21 cellular contexts compared by ENCODE assay signal in genomic region chr11:67025750-67026149, GRCh38. TPM values are rescaled to one million over a fixed set of nuclear protein-coding genes. Genes with fewer than 3 reads are reported as not detected.
DNase-seq lines count a peak whose midpoint lies in the region; ATAC-seq, FAIRE-seq and TF ChIP-seq lines count a peak whose summit lies in the region.
"Had no signal": no experiment of that assay in that cellular context is flagged by ENCODE, and none has a peak within 500 bp of the region (broad histone marks: within the 10 kb centered on the region; RNA-seq: fewer than 3 reads in every experiment).

No MANE protein-coding gene starts in this region.

- H3K9me1 ChIP-seq in K562 (ENCODE audit: control insufficient read depth, insufficient read depth, low read length): no peaks in the 10 kb centered on the region

- no peaks in the 10 kb centered on the region for H3K79me2 ChIP-seq in HepG2 (ENCODE audit: insufficient read depth, low read length)
- H3K79me2 ChIP-seq in K562 (ENCODE audit: control insufficient read depth, insufficient read depth, low read length): no peaks in the 10 kb centered on the region
- peaks cover 13% of the 10 kb centered on the region for H3K79me2 ChIP-seq in parathyroid adenoma

- TF ChIP-seq RAD21 in HepG2 (CRISPR knock-in tag; IDR thresholded peaks at IDR 0.05): no peak
- TF ChIP-seq RAD21 in K562 (CRISPR knock-in tag; conservative IDR thresholded peaks at IDR 0.05 in 1 of 2, IDR thresholded peaks at IDR 0.05 in 1 of 2): no peak

- H3K4me3 ChIP-seq in HepG2 (replicated peaks in 1 of 3; ENCODE audit: insufficient read depth in 1 of 3, low read depth in 2 of 3, low read length in 3 of 3) (no peak overlapping the region), right lobe of liver (no peak overlapping the region), K562 (no peak overlapping the region), parathyroid adenoma (ENCODE audit: low read depth, low read length) (no peak overlapping the region)
- H3K4me3 ChIP-seq: A549, GM23248 had no signal

- in situ Hi-C loops in HepG2 (cut with HindIII; ENCODE audit: extremely low pct_ligation_motif_present, low pct_unique_long_range_greater_than_20kb) (no loop called here), K562 (cut with MboI) (no loop called here)

- CTCF ChIA-PET in HepG2 (lab: Yijun Ruan, JAX; ENCODE audit: low intra/inter-chr PET ratio, low total read pairs) (no interaction called here), K562 (lab: Yijun Ruan, JAX; ENCODE audit: low intra/inter-chr PET ratio) (no interaction called here)

- 0 out of 2 replicates have a peak, but pooled peaks cover 4% of the 10 kb centered on the region for H4K20me1 ChIP-seq in HepG2 (ENCODE audit: insufficient read depth, low read length)
- peaks cover 4% of the 10 kb centered on the region for H4K20me1 ChIP-seq in K562 (replicated peaks; ENCODE audit: control insufficient read depth, insufficient read depth, low read length)

- FAIRE-seq in HepG2 (lab: Jason Lieb, UNC) (no peak), K562 (lab: Jason Lieb, UNC) (no peak)
- FAIRE-seq: A549, H1 had no signal

- ATAC-seq in HepG2: no peak
- no peak for ATAC-seq in right lobe of liver
- no peak for ATAC-seq in K562
- no peak for ATAC-seq in GM19324 (IDR thresholded peaks at IDR 0.05; ENCODE audit: low FRiP score, unreplicated experiment)
- ATAC-seq: A549 had no signal

- H3K27me3 ChIP-seq in HepG2 (ENCODE audit: control insufficient read depth in 1 of 2, insufficient read depth in 2 of 2, low read length in 2 of 2) (peaks cover 12 to 51% of the 10 kb centered on the region in 2 experiments; a peak in 4 of 5 replicates), right lobe of liver (no peaks in the 10 kb centered on the region), K562 (ENCODE audit: control insufficient read depth in 2 of 2, insufficient read depth in 2 of 2, low read length in 2 of 2) (peaks cover 13 to 38% of the 10 kb centered on the region in 2 experiments; a peak in 4 of 5 replicates), parathyroid adenoma (ENCODE audit: control insufficient read depth, insufficient read depth, low read length) (no peaks in the 10 kb centered on the region)

- no peak for TF ChIP-seq POLR2A in HepG2 (IDR thresholded peaks at IDR 0.05; ENCODE audit: insufficient read depth in 1 of 2, low read depth in 2 of 2, low read length in 2 of 2)
- TF ChIP-seq POLR2A in right lobe of liver (IDR thresholded peaks at IDR 0.05): no peak
- TF ChIP-seq POLR2A in K562 (conservative IDR thresholded peaks at IDR 0.05): no peak

- H3K4me1 ChIP-seq in HepG2 (ENCODE audit: insufficient read depth, low read length): peaks cover 18% of the 10 kb centered on the region
- peaks cover 0 to 29% (median 9%) of the 10 kb centered on the region in 4 donors for H3K4me1 ChIP-seq in right lobe of liver
- H3K4me1 ChIP-seq in K562 (replicated peaks in 1 of 2; ENCODE audit: control insufficient read depth in 2 of 2, insufficient read depth in 2 of 2, low read length in 2 of 2): peaks cover 0 to 23% of the 10 kb centered on the region in 2 experiments; a peak in 2 of 5 replicates
- peaks cover 40% of the 10 kb centered on the region for H3K4me1 ChIP-seq in parathyroid adenoma

- intact Hi-C loops in HepG2 (cut with micrococcal nuclease; ENCODE audit: unreplicated experiment) (no loop called here), right lobe of liver (cut with DNase I) (no loop called here), K562 (cut with micrococcal nuclease) (no loop called here)

- TF ChIP-seq CTCF in HepG2 (CRISPR knock-in tag; IDR thresholded peaks at IDR 0.05): no peak
- TF ChIP-seq CTCF in right lobe of liver (IDR thresholded peaks at IDR 0.05): no peak
- no peak for TF ChIP-seq CTCF in K562 (IDR thresholded peaks at IDR 0.05 in 2 of 3, conservative IDR thresholded peaks at IDR 0.05 in 1 of 3; ENCODE audit: insufficient read depth in 2 of 3, low read depth in 1 of 3, low read length in 3 of 3)
- TF ChIP-seq CTCF in parathyroid adenoma (IDR thresholded peaks at IDR 0.05): no peak

- DNase-seq in HepG2 (ENCODE audit: low spot score) (no peak), right lobe of liver (no peak), K562 (ENCODE audit: extremely low read depth in 1 of 4, low spot score in 3 of 4) (no peak), OCI-M2 (lab: John Stamatoyannopoulos, UW; ENCODE audit: unreplicated experiment) (no peak)
- DNase-seq: 8988T; ACHN; Calu3; CD4-positive, alpha-beta memory T cell; COR-L47; DMS53; DMS79 treated with DMSO at 0.1 percent for 48 hours; GF-D8; GM23248; H7; HCEC 1CT had no signal

- POLR2A ChIA-PET in HepG2 (lab: Yijun Ruan, JAX): no interaction called here
- POLR2A ChIA-PET in K562 (lab: Yijun Ruan, JAX): interaction anchor here (0.6 to 2.1 kb wide), 4 partner anchors 9 to 132 kb away, joined by 3 to 6 read pairs (median 3); no protein-coding TSS in a partner anchor

- WGBS in HepG2 (ENCODE audit: low lambda C conversion rate): 14% methylated on average over 8 of the region's 8 CpGs
- 94% methylated on average over 3 of the region's 8 CpGs for WGBS in right lobe of liver (ENCODE audit: insufficient coverage, low coverage, low lambda C conversion rate, missing lambda C conversion rate)
- WGBS in K562 (ENCODE audit: insufficient coverage, low coverage, missing lambda C conversion rate): 8% methylated on average over 8 of the region's 8 CpGs

- H3K36me3 ChIP-seq in HepG2 (replicated peaks in 1 of 2; ENCODE audit: control insufficient read depth in 1 of 2, insufficient read depth in 2 of 2, low read length in 2 of 2) (no peaks in the 10 kb centered on the region), right lobe of liver (no peaks in the 10 kb centered on the region), K562 (ENCODE audit: control insufficient read depth, insufficient read depth, low read length) (no peaks in the 10 kb centered on the region), parathyroid adenoma (ENCODE audit: control insufficient read depth, insufficient read depth, low read length) (no peaks in the 10 kb centered on the region)

- H2AFZ ChIP-seq in HepG2 (ENCODE audit: low read length) (no peak overlapping the region), K562 (ENCODE audit: low read depth, low read length) (no peak overlapping the region), parathyroid adenoma (no peak overlapping the region)
- H2AFZ ChIP-seq: GM23248 had no signal

- H3K9ac ChIP-seq in HepG2 (ENCODE audit: insufficient read depth, low read depth, low read length) (no peak overlapping the region), K562 (ENCODE audit: insufficient read depth in 1 of 2, low read depth in 2 of 2, low read length in 2 of 2) (no peak overlapping the region), parathyroid adenoma (no peak overlapping the region)
- H3K9ac ChIP-seq: GM23248 had no signal

- H3K9me3 ChIP-seq in HepG2 (ENCODE audit: low read length): no peaks in the 10 kb centered on the region
- no peaks in the 10 kb centered on the region for H3K9me3 ChIP-seq in right lobe of liver
- H3K9me3 ChIP-seq in K562 (replicated peaks; ENCODE audit: control insufficient read depth, insufficient read depth, low read depth, low read length): no peaks in the 10 kb centered on the region
- H3K9me3 ChIP-seq in parathyroid adenoma (ENCODE audit: control insufficient read depth, low read length): no peaks in the 10 kb centered on the region
- H3K9me3 ChIP-seq: A549 had no signal

- no TSS peak for BruUV-seq in HepG2 (replicated peaks; lab: Mats Ljungman, UMichigan)
- BruUV-seq in K562 (replicated peaks; lab: Mats Ljungman, UMichigan): no TSS peak

- no peak overlapping the region for H3K27ac ChIP-seq in HepG2 (ENCODE audit: extremely low read length, insufficient read depth, low read length)
- H3K27ac ChIP-seq in right lobe of liver: no peak overlapping the region
- H3K27ac ChIP-seq in K562 (ENCODE audit: extremely low read depth, low read depth, low read length): no peak overlapping the region
- peak overlapping the region; percentile 96 for H3K27ac ChIP-seq in parathyroid adenoma
- H3K27ac ChIP-seq: A549, GM23248 had no signal

- H3K4me2 ChIP-seq in HepG2 (ENCODE audit: low read depth, low read length): no peak overlapping the region
- no peak overlapping the region for H3K4me2 ChIP-seq in K562 (ENCODE audit: insufficient read depth, low read length)
- no peak overlapping the region for H3K4me2 ChIP-seq in parathyroid adenoma (ENCODE audit: low read length)
- H3K4me2 ChIP-seq: A549 had no signal

- TF ChIP-seq EP300 in HepG2 (IDR thresholded peaks at IDR 0.05; ENCODE audit: low read depth in 2 of 2, low read length in 2 of 2) (no peak), HepG2 (CRISPR knock-in tag; IDR thresholded peaks at IDR 0.05; ENCODE audit: borderline replicate concordance) (no peak), K562 (IDR thresholded peaks at IDR 0.05; ENCODE audit: low read length) (no peak)

RNA-seq across cellular contexts. Expression of gene SYT12, which starts 2.8 kb away (rescaled TPM):
- total RNA-seq in HepG2 (2016; rRNA removed; fragmentation: Illumina TruSeq; extraction: Trizol) (0.02 TPM in 1 of 2 replicates, not detected in the other), right lobe of liver (10 to 100 TPM in 4 of 6 experiments, 1 to 10 TPM in 2; 1.8 to 35.3 (median 14.2) TPM), K562 (2014; rRNA removed) (not detected in 2 replicates), K562 (2014; rRNA removed; fragmentation: Illumina TruSeq; extraction: Trizol) (0.11 TPM in 1 of 2 replicates, not detected in the other), K562 (2015; rRNA removed; fragmentation: Illumina TruSeq; extraction: Trizol) (0.11 TPM in 1 of 2 replicates, not detected in the other), K562 (2021) (not detected in 2 replicates)
- under 0.01 and 0.09 TPM in 2 replicates for total RNA-seq in HepG2 (2016; cell fraction: cytosol; rRNA removed; fragmentation: Illumina TruSeq; extraction: Trizol; ENCODE audit: low read depth)
- not detected in 2 replicates for total RNA-seq in HepG2 (2016; cell fraction: insoluble cytoplasmic fraction; rRNA removed; fragmentation: Illumina TruSeq; extraction: Trizol)
- total RNA-seq in HepG2 (2016; cell fraction: membrane; rRNA removed; fragmentation: Illumina TruSeq; extraction: Trizol): 0.03 TPM in 1 of 2 replicates, not detected in the other
- total RNA-seq in HepG2 (2016; cell fraction: nucleus; rRNA removed; fragmentation: Illumina TruSeq; extraction: Trizol): not detected in 2 replicates
- polyA plus RNA-seq in HepG2 (2011; rRNA removed) (0.01 and 0.07 TPM in 2 replicates), K562 (2011; rRNA removed) (0.01 and 0.03 TPM in 2 replicates), K562 (2014; fragmentation: Illumina TruSeq; extraction: Trizol) (0.03 TPM in 1 of 2 replicates, not detected in the other), K562 (2014; fragmentation: Nextera tagmentation; extraction: Ambion mirVana) (not detected), K562 (2014; rRNA removed) (0.03 and 0.07 TPM in 2 replicates)
- polyA plus RNA-seq in HepG2 (2011; cell fraction: cytosol; rRNA removed): 0.03 TPM in 2 replicates
- 0.05 and 0.10 TPM in 2 replicates for polyA plus RNA-seq in HepG2 (2011; cell fraction: nucleus; rRNA removed)
- polyA plus RNA-seq in HepG2 (2012): 0.04 TPM in 2 replicates
- polyA plus RNA-seq in HepG2 (2016; cell fraction: cytosol; fragmentation: Illumina TruSeq; extraction: Trizol; ENCODE audit: low read depth): not detected in 2 replicates
- polyA plus RNA-seq in HepG2 (2016; cell fraction: insoluble cytoplasmic fraction; fragmentation: Illumina TruSeq; extraction: Trizol; ENCODE audit: low read depth): not detected in 2 replicates
- polyA plus RNA-seq in HepG2 (2016; cell fraction: membrane; fragmentation: Illumina TruSeq; extraction: Trizol; ENCODE audit: low read depth): not detected in 2 replicates
- not detected in 2 replicates for polyA plus RNA-seq in HepG2 (2016; cell fraction: nucleus; fragmentation: Illumina TruSeq; extraction: Trizol; ENCODE audit: insufficient read depth, low read depth)
- 0.02 and 20.9 TPM in 2 replicates for polyA minus RNA-seq in HepG2 (2011; rRNA and poly(A)+ RNA removed; ENCODE audit: low replicate concordance)
- 0.09 TPM in 1 of 2 replicates, not detected in the other for polyA minus RNA-seq in HepG2 (2011; cell fraction: cytosol; rRNA and poly(A)+ RNA removed)
- 0.26 TPM in 1 of 2 replicates, not detected in the other for polyA minus RNA-seq in HepG2 (2011; cell fraction: nucleus; rRNA and poly(A)+ RNA removed)
- total RNA-seq in K562 (2011; cell fraction: chromatin; rRNA removed; ENCODE audit: low replicate concordance): 0.14 and 0.32 TPM in 2 replicates
- 0.13 and 0.17 TPM in 2 replicates for total RNA-seq in K562 (2011; cell fraction: nucleolus; rRNA removed)
- 0.15 TPM in 1 of 2 replicates, not detected in the other for total RNA-seq in K562 (2011; cell fraction: nucleoplasm; rRNA removed)
- polyA plus RNA-seq in K562 (2011; cell fraction: cytosol; rRNA removed): 0.01 and 0.04 TPM in 2 replicates
- 0.04 and 0.13 TPM in 2 replicates for polyA plus RNA-seq in K562 (2011; cell fraction: nucleus; rRNA removed)
- polyA plus RNA-seq in K562 (2012): 0.08 and 0.21 TPM in 2 replicates
- polyA minus RNA-seq in K562 (2011; rRNA and poly(A)+ RNA removed): 0.04 TPM in 1 of 2 replicates, not detected in the other
- not detected in 2 replicates for polyA minus RNA-seq in K562 (2011; cell fraction: cytosol; rRNA and poly(A)+ RNA removed)
- polyA minus RNA-seq in K562 (2011; cell fraction: nucleus; rRNA and poly(A)+ RNA removed): 0.13 and 0.22 TPM in 2 replicates
- total RNA-seq: CD4-positive, alpha-beta memory T cell had no signal
- polyA plus RNA-seq: CD4-positive, alpha-beta memory T cell had no signal

RNA-seq across cellular contexts. Expression of gene RHOD, which starts 30.9 kb away (rescaled TPM):
- total RNA-seq in HepG2 (2016; rRNA removed; fragmentation: Illumina TruSeq; extraction: Trizol) (0.27 and 0.29 TPM in 2 replicates), right lobe of liver (100 to 1,000 TPM in 1 of 6 experiments, 10 to 100 TPM in 5; 17.8 to 106 (median 47.3) TPM), K562 (2014; rRNA removed) (not detected in 2 replicates), K562 (2014; rRNA removed; fragmentation: Illumina TruSeq; extraction: Trizol) (not detected in 2 replicates), K562 (2015; rRNA removed; fragmentation: Illumina TruSeq; extraction: Trizol) (not detected in 2 replicates), K562 (2021) (not detected in 2 replicates)
- 0.88 and 0.91 TPM in 2 replicates for total RNA-seq in HepG2 (2016; cell fraction: cytosol; rRNA removed; fragmentation: Illumina TruSeq; extraction: Trizol; ENCODE audit: low read depth)
- total RNA-seq in HepG2 (2016; cell fraction: insoluble cytoplasmic fraction; rRNA removed; fragmentation: Illumina TruSeq; extraction: Trizol): 0.32 and 0.33 TPM in 2 replicates
- 0.76 and 0.93 TPM in 2 replicates for total RNA-seq in HepG2 (2016; cell fraction: membrane; rRNA removed; fragmentation: Illumina TruSeq; extraction: Trizol)
- 0.34 TPM in 1 of 2 replicates, not detected in the other for total RNA-seq in HepG2 (2016; cell fraction: nucleus; rRNA removed; fragmentation: Illumina TruSeq; extraction: Trizol)
- polyA plus RNA-seq in HepG2 (2011; rRNA removed) (0.98 and 1.7 TPM in 2 replicates), K562 (2011; rRNA removed) (not detected in 2 replicates), K562 (2014; fragmentation: Illumina TruSeq; extraction: Trizol) (not detected in 2 replicates), K562 (2014; fragmentation: Nextera tagmentation; extraction: Ambion mirVana) (not detected), K562 (2014; rRNA removed) (not detected in 2 replicates)
- 2.1 and 3.1 TPM in 2 replicates for polyA plus RNA-seq in HepG2 (2011; cell fraction: cytosol; rRNA removed)
- 0.66 and 1.1 TPM in 2 replicates for polyA plus RNA-seq in HepG2 (2011; cell fraction: nucleus; rRNA removed)
- 0.47 and 1.2 TPM in 2 replicates for polyA plus RNA-seq in HepG2 (2012)
- polyA plus RNA-seq in HepG2 (2016; cell fraction: cytosol; fragmentation: Illumina TruSeq; extraction: Trizol; ENCODE audit: low read depth): 1.6 and 1.9 TPM in 2 replicates
- 0.78 and 0.84 TPM in 2 replicates for polyA plus RNA-seq in HepG2 (2016; cell fraction: insoluble cytoplasmic fraction; fragmentation: Illumina TruSeq; extraction: Trizol; ENCODE audit: low read depth)
- 1.1 and 1.4 TPM in 2 replicates for polyA plus RNA-seq in HepG2 (2016; cell fraction: membrane; fragmentation: Illumina TruSeq; extraction: Trizol; ENCODE audit: low read depth)
- polyA plus RNA-seq in HepG2 (2016; cell fraction: nucleus; fragmentation: Illumina TruSeq; extraction: Trizol; ENCODE audit: insufficient read depth, low read depth): 0.71 TPM in 1 of 2 replicates, not detected in the other
- 2.0 and 37.6 TPM in 2 replicates for polyA minus RNA-seq in HepG2 (2011; rRNA and poly(A)+ RNA removed; ENCODE audit: low replicate concordance)
- polyA minus RNA-seq in HepG2 (2011; cell fraction: cytosol; rRNA and poly(A)+ RNA removed): 1.7 and 2.0 TPM in 2 replicates
- 0.90 TPM in 1 of 2 replicates, not detected in the other for polyA minus RNA-seq in HepG2 (2011; cell fraction: nucleus; rRNA and poly(A)+ RNA removed)
- not detected in 2 replicates for total RNA-seq in K562 (2011; cell fraction: chromatin; rRNA removed; ENCODE audit: low replicate concordance)
- total RNA-seq in K562 (2011; cell fraction: nucleolus; rRNA removed): not detected in 2 replicates
- not detected in 2 replicates for total RNA-seq in K562 (2011; cell fraction: nucleoplasm; rRNA removed)
- not detected in 2 replicates for polyA plus RNA-seq in K562 (2011; cell fraction: cytosol; rRNA removed)
- not detected in 2 replicates for polyA plus RNA-seq in K562 (2011; cell fraction: nucleus; rRNA removed)
- polyA plus RNA-seq in K562 (2012): not detected in 2 replicates
- not detected in 2 replicates for polyA minus RNA-seq in K562 (2011; rRNA and poly(A)+ RNA removed)
- polyA minus RNA-seq in K562 (2011; cell fraction: cytosol; rRNA and poly(A)+ RNA removed): 1.3 and 1.7 TPM in 2 replicates
- polyA minus RNA-seq in K562 (2011; cell fraction: nucleus; rRNA and poly(A)+ RNA removed): 0.27 and 0.33 TPM in 2 replicates
- total RNA-seq: Daoy, G401 had no signal

RNA-seq across cellular contexts. Expression of gene C11orf86, which starts 50.6 kb away (rescaled TPM):
- total RNA-seq in HepG2 (2016; rRNA removed; fragmentation: Illumina TruSeq; extraction: Trizol) (0.11 and 0.17 TPM in 2 replicates), right lobe of liver (not detected), K562 (2014; rRNA removed) (not detected in 2 replicates), K562 (2014; rRNA removed; fragmentation: Illumina TruSeq; extraction: Trizol) (not detected in 2 replicates), K562 (2015; rRNA removed; fragmentation: Illumina TruSeq; extraction: Trizol) (not detected in 2 replicates), K562 (2021) (not detected in 2 replicates)
- not detected in 2 replicates for total RNA-seq in HepG2 (2016; cell fraction: cytosol; rRNA removed; fragmentation: Illumina TruSeq; extraction: Trizol; ENCODE audit: low read depth)
- 0.09 TPM in 1 of 2 replicates, not detected in the other for total RNA-seq in HepG2 (2016; cell fraction: insoluble cytoplasmic fraction; rRNA removed; fragmentation: Illumina TruSeq; extraction: Trizol)
- total RNA-seq in HepG2 (2016; cell fraction: membrane; rRNA removed; fragmentation: Illumina TruSeq; extraction: Trizol): 0.19 TPM in 1 of 2 replicates, not detected in the other
- not detected in 2 replicates for total RNA-seq in HepG2 (2016; cell fraction: nucleus; rRNA removed; fragmentation: Illumina TruSeq; extraction: Trizol)
- polyA plus RNA-seq in HepG2 (2011; rRNA removed) (0.10 and 0.18 TPM in 2 replicates), K562 (2011; rRNA removed) (not detected in 2 replicates), K562 (2014; fragmentation: Illumina TruSeq; extraction: Trizol) (not detected in 2 replicates), K562 (2014; fragmentation: Nextera tagmentation; extraction: Ambion mirVana) (not detected), K562 (2014; rRNA removed) (not detected in 2 replicates)
- 0.11 and 0.18 TPM in 2 replicates for polyA plus RNA-seq in HepG2 (2011; cell fraction: cytosol; rRNA removed)
- 0.16 TPM in 1 of 2 replicates, not detected in the other for polyA plus RNA-seq in HepG2 (2011; cell fraction: nucleus; rRNA removed)
- 0.13 and 0.16 TPM in 2 replicates for polyA plus RNA-seq in HepG2 (2012)
- polyA plus RNA-seq in HepG2 (2016; cell fraction: cytosol; fragmentation: Illumina TruSeq; extraction: Trizol; ENCODE audit: low read depth): 0.11 TPM in 1 of 2 replicates, not detected in the other
- not detected in 2 replicates for polyA plus RNA-seq in HepG2 (2016; cell fraction: insoluble cytoplasmic fraction; fragmentation: Illumina TruSeq; extraction: Trizol; ENCODE audit: low read depth)
- polyA plus RNA-seq in HepG2 (2016; cell fraction: membrane; fragmentation: Illumina TruSeq; extraction: Trizol; ENCODE audit: low read depth): 0.21 TPM in 1 of 2 replicates, not detected in the other
- not detected in 2 replicates for polyA plus RNA-seq in HepG2 (2016; cell fraction: nucleus; fragmentation: Illumina TruSeq; extraction: Trizol; ENCODE audit: insufficient read depth, low read depth)
- polyA minus RNA-seq in HepG2 (2011; rRNA and poly(A)+ RNA removed; ENCODE audit: low replicate concordance): 15.6 TPM in 1 of 2 replicates, not detected in the other
- polyA minus RNA-seq in HepG2 (2011; cell fraction: cytosol; rRNA and poly(A)+ RNA removed): not detected in 2 replicates
- polyA minus RNA-seq in HepG2 (2011; cell fraction: nucleus; rRNA and poly(A)+ RNA removed): 0.52 TPM in 1 of 2 replicates, not detected in the other
- not detected in 2 replicates for total RNA-seq in K562 (2011; cell fraction: chromatin; rRNA removed; ENCODE audit: low replicate concordance)
- total RNA-seq in K562 (2011; cell fraction: nucleolus; rRNA removed): not detected in 2 replicates
- total RNA-seq in K562 (2011; cell fraction: nucleoplasm; rRNA removed): not detected in 2 replicates
- polyA plus RNA-seq in K562 (2011; cell fraction: cytosol; rRNA removed): not detected in 2 replicates
- polyA plus RNA-seq in K562 (2011; cell fraction: nucleus; rRNA removed): not detected in 2 replicates
- not detected in 2 replicates for polyA plus RNA-seq in K562 (2012)
- not detected in 2 replicates for polyA minus RNA-seq in K562 (2011; rRNA and poly(A)+ RNA removed)
- polyA minus RNA-seq in K562 (2011; cell fraction: cytosol; rRNA and poly(A)+ RNA removed): 1.1 TPM in 1 of 2 replicates, not detected in the other
- not detected in 2 replicates for polyA minus RNA-seq in K562 (2011; cell fraction: nucleus; rRNA and poly(A)+ RNA removed)
- total RNA-seq: Calu3; CD4-positive, alpha-beta memory T cell; Daoy; G401; GM23248 had no signal
- polyA plus RNA-seq: CD4-positive, alpha-beta memory T cell; GM23248 had no signal

Comparison
In these comparisons a context has a peak if more than half of its experiments do, and no peak if none do; other contexts are left out.
1. RNA of gene RHOD, which starts 30.9 kb away (total RNA-seq): 17.8 to 106 TPM in right lobe of liver; 0.27 to 0.93 TPM in HepG2 and not detected in K562; every median in the first group is over 4 times any median in the second.
2. Of the 241 proteins assayed by ChIP-seq in both HepG2 and K562: peak only in HepG2: none; only in K562: ZFP36; in both: none; in neither: 240.